In the genomic region with DNA sequence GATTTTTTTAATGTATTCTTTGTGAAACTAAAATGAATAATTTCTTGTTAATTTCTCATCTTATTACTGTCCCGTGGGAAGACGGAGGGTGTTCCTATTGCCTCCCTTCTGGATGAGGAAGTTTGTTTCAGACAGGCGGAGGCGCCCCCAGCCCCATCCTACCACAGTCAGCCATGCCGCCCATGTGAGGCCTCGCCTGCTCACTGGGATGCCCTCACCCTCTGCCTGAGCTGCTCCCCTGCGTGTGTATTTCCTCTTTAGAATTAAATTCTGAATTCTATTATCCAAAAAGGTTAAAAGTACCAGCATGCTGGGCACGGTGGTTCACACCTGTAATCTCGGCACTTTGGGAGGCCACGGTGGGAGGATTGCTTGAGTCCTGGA, we compare ENCODE assay signal across 19 cellular contexts.
"Had no signal": no experiment of that assay in that cellular context is flagged by ENCODE, and none has a peak within 500 bp of the region (broad histone marks: within the 10 kb centered on the region; RNA-seq: fewer than 3 reads in every experiment).

No MANE protein-coding gene starts in this region.

- H3K27me3 ChIP-seq: cardiac muscle cell, tibial nerve, vagina had no signal

- H3K9me3 Mint-ChIP-seq: activated naive CD4-positive, alpha-beta T cell treated with anti-CD3 and anti-CD28 coated beads, Interleukin-2, amount 50 U/mL, for 72 hours; dendritic cell treated with granulocyte-macrophage colony-stimulating factor and Interleukin-4, amounts not matched to agents 40 ng/mL and 50 ng/mL, for 4 days; neural crest cell; T-helper 2 cell treated with Interferon-gamma antibody and Interleukin-4, amounts not matched to agents 5 μg/mL and 100 μg/mL, for 36 hours; WTC11 had no signal

- H3K27ac ChIP-seq: cardiac muscle cell had no signal

- H3K9me3 ChIP-seq: tibial nerve, vagina had no signal

- ATAC-seq: activated CD4-positive, alpha-beta T cell treated with anti-CD3 and anti-CD28 coated beads for 36 hours; activated naive CD4-positive, alpha-beta T cell treated with anti-CD3 and anti-CD28 coated beads, Interleukin-2, amount 50 U/mL, for 72 hours; sciatic nerve; WTC11 had no signal

- H3K27ac Mint-ChIP-seq: activated CD4-positive, alpha-beta T cell treated with anti-CD3 and anti-CD28 coated beads for 36 hours; dendritic cell treated with granulocyte-macrophage colony-stimulating factor and Interleukin-4, amounts not matched to agents 40 ng/mL and 50 ng/mL, for 4 days; T-helper 2 cell treated with Interferon-gamma antibody and Interleukin-4, amounts not matched to agents 5 μg/mL and 100 μg/mL, for 36 hours; WTC11 had no signal

- H3K4me3 Mint-ChIP-seq: activated CD4-positive, alpha-beta T cell treated with anti-CD3 and anti-CD28 coated beads for 36 hours; dendritic cell treated with granulocyte-macrophage colony-stimulating factor and Interleukin-4, amounts not matched to agents 40 ng/mL and 50 ng/mL, for 4 days; neural crest cell; T-helper 2 cell treated with Interferon-gamma antibody and Interleukin-4, amounts not matched to agents 5 μg/mL and 100 μg/mL, for 36 hours; WTC11 had no signal

- H3K27me3 Mint-ChIP-seq: activated CD4-positive, alpha-beta T cell treated with anti-CD3 and anti-CD28 coated beads for 36 hours; dendritic cell treated with granulocyte-macrophage colony-stimulating factor and Interleukin-4, amounts not matched to agents 40 ng/mL and 50 ng/mL, for 4 days had no signal

- DNase-seq: activated CD4-positive, alpha-beta T cell treated with anti-CD3 and anti-CD28 coated beads for 36 hours; activated CD4-positive, alpha-beta T cell treated with anti-CD3 and anti-CD28 coated beads, Interleukin-2, amount 50 U/mL, for 48 hours; activated gamma-delta T cell; amniotic stem cell; effector memory CD4-positive, alpha-beta T cell; kidney; stimulated activated CD4-positive, alpha-beta T cell treated with anti-CD3 and anti-CD28 coated beads, Interleukin-12 subunit alpha, Interleukin-12 subunit beta, amount 100 ng/mL, for 4 hours; stimulated activated CD4-positive, alpha-beta T cell treated with anti-CD3 and anti-CD28 coated beads, Interleukin-1b, Interleukin-23, amount 100 ng/mL, for 48 hours; stimulated activated CD8-positive, alpha-beta memory T cell treated with anti-CD3 and anti-CD28 coated beads, Interleukin-4, amount 100 ng/mL, for 48 hours; stimulated activated naive CD4-positive, alpha-beta T cell had no signal

- H3K4me3 ChIP-seq: cardiac muscle cell, tibial nerve, vagina had no signal

- H3K4me1 Mint-ChIP-seq: neural crest cell, WTC11 had no signal
